ENCODE assay signal across 9 cellular contexts in genomic region chr19:38317104-38317612, GRCh38. TPM values are rescaled to one million over a fixed set of nuclear protein-coding genes. Genes with fewer than 3 reads are reported as not detected.
DNase-seq lines count a peak whose midpoint lies in the region; ATAC-seq and TF ChIP-seq lines count a peak whose summit lies in the region.
"Had no signal": no experiment of that assay in that cellular context is flagged by ENCODE, and none has a peak within 500 bp of the region (broad histone marks: within the 10 kb centered on the region; RNA-seq: fewer than 3 reads in every experiment).

No MANE protein-coding gene starts in this region.

- H3K36me3 ChIP-seq in Peyer's patch (no peaks in the 10 kb centered on the region), sigmoid colon (no peaks in the 10 kb centered on the region), mucosa of descending colon (ENCODE audit: low read depth) (peaks cover 5% of the 10 kb centered on the region)

- H3K27me3 Mint-ChIP-seq in brain = peaks cover 53% of the 10 kb centered on the region

- H3K4me3 Mint-ChIP-seq in brain = peak overlapping the region; percentile 88 to 94 (median 92)

- no peaks in the 10 kb centered on the region for H3K9me3 ChIP-seq in Peyer's patch
- no peaks in the 10 kb centered on the region for H3K9me3 ChIP-seq in sigmoid colon
- H3K9me3 ChIP-seq in mucosa of descending colon = no peaks in the 10 kb centered on the region
- H3K9me3 ChIP-seq: body of pancreas had no signal

- TF ChIP-seq CTCF in Peyer's patch (IDR thresholded peaks at IDR 0.05) (no peak), brain (conservative IDR thresholded peaks at IDR 0.05) (no peak), sigmoid colon (IDR thresholded peaks at IDR 0.05) (no peak), mucosa of descending colon (IDR thresholded peaks at IDR 0.05) (no peak)

- 37 to 77% methylated on average over 11 of the region's 11 CpGs for WGBS in sigmoid colon, 2 donors

- H3K9me3 Mint-ChIP-seq in brain = peaks cover 0 to 5% (median 1%) of the 10 kb centered on the region in 5 experiments

- peaks cover 70% of the 10 kb centered on the region for H3K4me1 Mint-ChIP-seq in brain

- H3K27me3 ChIP-seq in Peyer's patch (no peaks in the 10 kb centered on the region), sigmoid colon (no peaks in the 10 kb centered on the region)
- H3K27me3 ChIP-seq: body of pancreas had no signal

- DNase-seq in Peyer's patch = peak in 2 of 3 donors; percentile 59 to 76
- DNase-seq in sigmoid colon = no peak
- DNase-seq in EL = no peak
- DNase-seq in mucosa of descending colon = no peak

- peak overlapping the region; percentile 69 to 86 (median 84) for H3K27ac ChIP-seq in Peyer's patch
- peak overlapping the region; percentile 81 to 98 (median 90) for H3K27ac ChIP-seq in sigmoid colon

- H3K4me3 ChIP-seq in Peyer's patch (peak overlapping the region in 3 of 4 donors; percentile 13 to 61 (median 46)), sigmoid colon (no peak overlapping the region), mucosa of descending colon (no peak overlapping the region)
- H3K4me3 ChIP-seq: body of pancreas had no signal

- H3K36me3 Mint-ChIP-seq in brain = no peaks in the 10 kb centered on the region

- H3K4me1 ChIP-seq in Peyer's patch (peaks cover 0 to 35% (median 12%) of the 10 kb centered on the region in 4 donors), sigmoid colon (peaks cover 0 to 54% (median 47%) of the 10 kb centered on the region in 4 donors), mucosa of descending colon (ENCODE audit: low read depth) (peaks cover 18% of the 10 kb centered on the region)

- ATAC-seq in GM19395 (IDR thresholded peaks at IDR 0.05; ENCODE audit: unreplicated experiment) (no peak), HG03342 (IDR thresholded peaks at IDR 0.05; ENCODE audit: unreplicated experiment) (no peak), mucosa of descending colon (no peak)
- ATAC-seq: body of pancreas had no signal

- TF ChIP-seq POLR2A in GM19099 (IDR thresholded peaks at IDR 0.05; ENCODE audit: extremely low read depth, insufficient read length, low read depth) (peak; percentile 24), Peyer's patch (IDR thresholded peaks at IDR 0.05) (no peak), sigmoid colon (IDR thresholded peaks at IDR 0.05) (no peak)

- intact Hi-C loops in sigmoid colon (cut with DNase I) (no loop called here), mucosa of descending colon (cut with DNase I, micrococcal nuclease) (no loop called here)

- H3K27ac Mint-ChIP-seq in brain = peak overlapping the region; percentile 24 to 78 (median 46)

- no peak for TF ChIP-seq EP300 in sigmoid colon (IDR thresholded peaks at IDR 0.05)

RNA-seq across cellular contexts. Expression of gene YIF1B, which starts 1.4 kb away (rescaled TPM):
- total RNA-seq in Peyer's patch (10 to 100 TPM; 11.6 to 31.4 (median 15.0) TPM), sigmoid colon (10 to 100 TPM; 12.5 to 22.5 (median 15.8) TPM), mucosa of descending colon (10 to 100 TPM; 21.4 to 31.5 (median 23.9) TPM)
- polyA plus RNA-seq in brain (ENCODE audit: insufficient read depth, low read depth, low replicate concordance) (79.5 TPM), sigmoid colon (10 to 100 TPM; 13.8 to 77.5 (median 14.3) TPM)

RNA-seq across cellular contexts. Expression of gene KCNK6, which starts 2.5 kb away (rescaled TPM):
- total RNA-seq in Peyer's patch = 10 to 100 TPM in 2 of 4 donors, 1 to 10 TPM in 2; 7.4 to 19.3 (median 12.3) TPM
- polyA plus RNA-seq in brain (ENCODE audit: insufficient read depth, low read depth, low replicate concordance) = 0.48 TPM
- total RNA-seq in sigmoid colon = 10 to 100 TPM in 3 of 4 donors, 1 to 10 TPM in 1; 6.6 to 24.6 (median 14.2) TPM
- 10 to 100 TPM in 1 of 3 donors, 1 to 10 TPM in 2; 5.4 to 20.6 (median 6.0) TPM for polyA plus RNA-seq in sigmoid colon
- total RNA-seq in mucosa of descending colon = 10 to 100 TPM; 24.8 to 27.8 (median 25.6) TPM

RNA-seq across cellular contexts. Expression of gene C19orf33, which starts 13.1 kb away (rescaled TPM):
- total RNA-seq in Peyer's patch (100 to 1,000 TPM in 3 of 4 donors, 10 to 100 TPM in 1; 39.6 to 444 (median 348) TPM), sigmoid colon (10 to 100 TPM in 1 of 4 donors, 1 to 10 TPM in 1, not detected in 2; 5.8 to 18.2 TPM), mucosa of descending colon (100 to 1,000 TPM in 2 of 3 donors, 10 to 100 TPM in 1; 82.5 to 310 (median 235) TPM)
- polyA plus RNA-seq in brain (ENCODE audit: insufficient read depth, low read depth, low replicate concordance) (3.0 TPM), sigmoid colon (1,000 to 10,000 TPM in 2 of 3 donors, 100 to 1,000 TPM in 1; 704 to 2,364 (median 1,405) TPM)

RNA-seq across cellular contexts. Expression of gene CATSPERG, which starts 18.5 kb away (rescaled TPM):
- 10 to 100 TPM in 3 of 4 donors, 1 to 10 TPM in 1; 5.0 to 51.0 (median 22.8) TPM for total RNA-seq in Peyer's patch
- polyA plus RNA-seq in brain (ENCODE audit: insufficient read depth, low read depth, low replicate concordance) = 3.2 TPM
- 1 to 10 TPM; 2.3 to 5.5 (median 4.4) TPM for total RNA-seq in sigmoid colon
- polyA plus RNA-seq in sigmoid colon = 1 to 10 TPM in 1 of 3 donors, under 1 TPM in 1, not detected in 1; 0.69 to 7.7 TPM
- total RNA-seq in mucosa of descending colon = 10 to 100 TPM in 2 of 3 donors, 1 to 10 TPM in 1; 8.1 to 14.2 (median 10.1) TPM

RNA-seq across cellular contexts. Expression of gene SPINT2, which starts 52.8 kb away (rescaled TPM):
- total RNA-seq in Peyer's patch = 1,000 to 10,000 TPM in 2 of 4 donors, 100 to 1,000 TPM in 2; 158 to 1,321 (median 873) TPM
- 385 TPM for polyA plus RNA-seq in brain (ENCODE audit: insufficient read depth, low read depth, low replicate concordance)
- 10 to 100 TPM; 14.3 to 20.7 (median 16.6) TPM for total RNA-seq in sigmoid colon
- 100 to 1,000 TPM; 170 to 616 (median 178) TPM for polyA plus RNA-seq in sigmoid colon
- 100 to 1,000 TPM; 355 to 802 (median 787) TPM for total RNA-seq in mucosa of descending colon

Comparison
In these comparisons a context has a peak if more than half of its experiments do, and no peak if none do; other contexts are left out.
1. DNase-seq: peak in Peyer's patch (2 of 3); none in sigmoid colon (single experiment), EL (single experiment) and mucosa of descending colon (0 of 3).
2. H3K4me3 ChIP-seq: peak in Peyer's patch (3 of 4); none in sigmoid colon (0 of 4) and mucosa of descending colon (single experiment).